Comparison of ENCODE assay signal across 11 cellular contexts in the genomic region with DNA sequence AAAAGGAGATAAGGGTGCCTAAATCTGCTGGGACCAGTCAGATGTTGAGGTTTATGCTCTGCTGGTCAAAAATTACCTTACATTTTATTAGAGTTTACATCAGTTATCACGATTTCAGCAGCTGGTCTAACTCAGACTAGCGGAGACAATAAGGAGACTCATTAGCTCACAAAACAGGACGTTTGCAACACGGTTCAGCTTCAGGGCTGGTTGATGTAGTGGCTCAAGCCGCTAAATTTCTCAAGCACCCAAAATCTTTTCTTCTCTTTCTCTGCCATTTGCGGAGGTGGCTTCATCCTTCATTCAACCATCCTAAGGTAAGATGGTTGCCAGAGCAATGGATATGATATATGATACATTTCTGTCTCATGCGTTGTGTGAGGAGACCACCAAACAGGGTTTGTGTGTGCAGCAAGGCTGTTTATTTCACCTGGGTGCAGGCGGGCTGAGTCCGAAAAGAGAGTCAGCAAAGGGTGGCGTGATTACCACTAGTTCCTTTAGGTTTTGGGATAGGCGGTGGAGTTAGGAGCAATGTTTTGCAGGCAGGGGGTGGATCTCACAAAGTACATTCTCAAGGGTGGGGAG. TPM values are rescaled to one million over a fixed set of nuclear protein-coding genes. Genes with fewer than 3 reads are reported as not detected.
DNase-seq lines count a peak whose midpoint lies in the region; ATAC-seq and TF ChIP-seq lines count a peak whose summit lies in the region.
"Had no signal": no experiment of that assay in that cellular context is flagged by ENCODE, and none has a peak within 500 bp of the region (broad histone marks: within the 10 kb centered on the region; RNA-seq: fewer than 3 reads in every experiment).

No MANE protein-coding gene starts in this region.

- H4K91ac ChIP-seq in neuronal stem cell (ENCODE audit: low read depth, low read length, poor library complexity): no peak overlapping the region

- no peak overlapping the region for H2AK5ac ChIP-seq in neuronal stem cell (ENCODE audit: low read depth, low read length)

- no peak overlapping the region for H3K18ac ChIP-seq in neuronal stem cell (ENCODE audit: low read length)

- H3K36me3 ChIP-seq in Caco-2 (ENCODE audit: control insufficient read depth, insufficient read depth, low read length) (no peaks in the 10 kb centered on the region), neuronal stem cell (replicated peaks in 1 of 2; ENCODE audit: control insufficient read depth in 2 of 2, insufficient read depth in 2 of 2, low read length in 2 of 2) (no peaks in the 10 kb centered on the region)
- H3K36me3 ChIP-seq: ascending aorta had no signal

- H3K9me3 ChIP-seq in Caco-2 (no peaks in the 10 kb centered on the region), neuronal stem cell (replicated peaks in 1 of 2; ENCODE audit: control insufficient read depth in 2 of 2, insufficient read depth in 1 of 2, low read depth in 1 of 2, low read length in 2 of 2) (no peaks in the 10 kb centered on the region)
- H3K9me3 ChIP-seq: ascending aorta had no signal

- BruUV-seq in Caco-2 (replicated peaks; lab: Mats Ljungman, UMichigan): no TSS peak

- no peak overlapping the region for H3K4me3 Mint-ChIP-seq in Caco-2 (ENCODE audit: unreplicated experiment)
- H3K4me3 Mint-ChIP-seq in activated T-helper 17 cell treated with anti-CD3 and anti-CD28 coated beads, Interleukin-2, amount 50 U/mL, for 72 hours: peak overlapping the region; percentile 79

- peaks cover 17% of the 10 kb centered on the region for H3K4me1 Mint-ChIP-seq in Caco-2 (ENCODE audit: low read depth, unreplicated experiment)
- H3K4me1 Mint-ChIP-seq in activated T-helper 17 cell treated with anti-CD3 and anti-CD28 coated beads, Interleukin-2, amount 50 U/mL, for 72 hours: peaks cover 20% of the 10 kb centered on the region

- H2BK120ac ChIP-seq in neuronal stem cell (ENCODE audit: low read depth, low read length): no peak overlapping the region

- WGBS in neuronal stem cell (ENCODE audit: extremely low coverage in 2 of 2, insufficient read length in 2 of 2, insufficient replicate concordance in 1 of 2), 2 donors: no CpG with 5 or more reads among the region's 11 CpGs

- H2BK5ac ChIP-seq in neuronal stem cell (ENCODE audit: low read length): no peak overlapping the region

- no peak overlapping the region for H3K4ac ChIP-seq in neuronal stem cell (ENCODE audit: low read length)

- no peak overlapping the region for H3K14ac ChIP-seq in neuronal stem cell (ENCODE audit: low read length)

- H3K27me3 Mint-ChIP-seq in Caco-2 (ENCODE audit: insufficient read depth, unreplicated experiment): no peaks in the 10 kb centered on the region
- H3K27me3 Mint-ChIP-seq in activated T-helper 17 cell treated with anti-CD3 and anti-CD28 coated beads, Interleukin-2, amount 50 U/mL, for 72 hours: no peaks in the 10 kb centered on the region

- no peak overlapping the region for H4K8ac ChIP-seq in neuronal stem cell (ENCODE audit: low read depth, low read length)

- H3K79me1 ChIP-seq in neuronal stem cell (ENCODE audit: low read depth, low read length): peaks cover 1% of the 10 kb centered on the region

- peaks cover 46% of the 10 kb centered on the region for H3K4me1 ChIP-seq in Caco-2
- peaks cover 4 to 6% of the 10 kb centered on the region in 2 donors for H3K4me1 ChIP-seq in neuronal stem cell (ENCODE audit: control insufficient read depth in 2 of 2, insufficient read depth in 1 of 2, low read depth in 1 of 2, low read length in 2 of 2)
- H3K4me1 ChIP-seq: ascending aorta had no signal

- CTCF ChIA-PET in Caco-2 (lab: Charles Lee): no interaction called here

- peaks cover 12% of the 10 kb centered on the region for H3K36me3 Mint-ChIP-seq in Caco-2 (ENCODE audit: insufficient read depth, unreplicated experiment)
- H3K36me3 Mint-ChIP-seq in activated T-helper 17 cell treated with anti-CD3 and anti-CD28 coated beads, Interleukin-2, amount 50 U/mL, for 72 hours (ENCODE audit: low read depth): no peaks in the 10 kb centered on the region

- H3K4me3 ChIP-seq in Caco-2 (ENCODE audit: low read depth, low read length) (no peak overlapping the region), neuronal stem cell (ENCODE audit: low read length in 2 of 2) (no peak overlapping the region)
- H3K4me3 ChIP-seq in Jurkat, Clone E6-1 (ENCODE audit: low read length): peak overlapping the region; percentile 7; the same call in 1 of the 2 replicates
- H3K4me3 ChIP-seq: ascending aorta, SK-N-MC had no signal

- H3K27me3 ChIP-seq in Caco-2 (replicated peaks; ENCODE audit: control insufficient read depth, insufficient read depth, low read length): no peaks in the 10 kb centered on the region
- H3K27me3 ChIP-seq in neuronal stem cell (ENCODE audit: control insufficient read depth in 3 of 3, insufficient read depth in 3 of 3, low read depth in 1 of 3, low read length in 3 of 3): no peaks in the 10 kb centered on the region
- H3K27me3 ChIP-seq: ascending aorta had no signal

- no peak overlapping the region for H3K27ac ChIP-seq in neuronal stem cell (replicated peaks; ENCODE audit: low read length)
- H3K27ac ChIP-seq: ascending aorta, SK-N-MC had no signal

- H3K27ac Mint-ChIP-seq in Caco-2 (ENCODE audit: unreplicated experiment): peak overlapping the region; percentile 8
- H3K27ac Mint-ChIP-seq in activated T-helper 17 cell treated with anti-CD3 and anti-CD28 coated beads, Interleukin-2, amount 50 U/mL, for 72 hours: peak overlapping the region; percentile 82

- H2AFZ ChIP-seq in neuronal stem cell (ENCODE audit: low read length): peak overlapping the region; percentile 64

- peak; percentile 4 for ATAC-seq in activated T-helper 17 cell treated with anti-CD3 and anti-CD28 coated beads, Interleukin-2, amount 50 U/mL, for 72 hours (replicated peaks)

- POLR2A ChIA-PET in Caco-2 (lab: Charles Lee): interaction anchor here (1.0 kb wide), 1 partner anchor 53 kb away, joined by 4 read pairs; no protein-coding TSS in a partner anchor

- no peak for TF ChIP-seq CTCF in Caco-2 (IDR thresholded peaks at IDR 0.05; ENCODE audit: insufficient read depth in 1 of 2, low read depth in 1 of 2, low read length in 1 of 2, severe bottlenecking in 1 of 2, unreplicated experiment in 1 of 2)

- DNase-seq in Caco-2 (no peak), neuronal stem cell (ENCODE audit: low spot score) (no peak), DMS153 (lab: John Stamatoyannopoulos, UW) (no peak), kidney glomerular epithelial cell (lab: John Stamatoyannopoulos, UW) (no peak), cerebellum (ENCODE audit: low spot score) (no peak)
- DNase-seq in Jurkat, Clone E6-1 (ENCODE audit: low read depth, low spot score): no peak
- DNase-seq: NCI-H187, retina had no signal

- H2BK15ac ChIP-seq in neuronal stem cell (ENCODE audit: low read length): no peak overlapping the region

- no peaks in the 10 kb centered on the region for H3K9me3 Mint-ChIP-seq in Caco-2 (ENCODE audit: unreplicated experiment)
- no peaks in the 10 kb centered on the region for H3K9me3 Mint-ChIP-seq in activated T-helper 17 cell treated with anti-CD3 and anti-CD28 coated beads, Interleukin-2, amount 50 U/mL, for 72 hours

- no peak overlapping the region for H3K23ac ChIP-seq in neuronal stem cell (ENCODE audit: low read depth, low read length, poor library complexity)

- intact Hi-C loops in Caco-2 (cut with micrococcal nuclease; ENCODE audit: unreplicated experiment): no loop called here

- no peak overlapping the region for H3K4me2 ChIP-seq in neuronal stem cell (ENCODE audit: insufficient read depth, low read length, poor library complexity, severe bottlenecking)

- no peak overlapping the region for H2BK12ac ChIP-seq in neuronal stem cell (ENCODE audit: low read length)

- H3K9ac ChIP-seq in neuronal stem cell (ENCODE audit: low read depth, low read length, poor library complexity): no peak overlapping the region

RNA-seq across cellular contexts. Expression of gene CLIP1, which starts 30.3 kb away (rescaled TPM):
- 80.9 and 85.0 TPM in 2 replicates for total RNA-seq in Caco-2 (2022)
- polyA plus RNA-seq in Jurkat, Clone E6-1 (2012; ENCODE audit: insufficient read depth, insufficient read length): 14.2 TPM
- 10 to 100 TPM; 61.0 to 86.1 TPM for total RNA-seq in activated T-helper 17 cell treated with anti-CD3 and anti-CD28 coated beads, Interleukin-2, amount 50 U/mL, for 72 hours
- polyA plus RNA-seq in neuronal stem cell (2013, experiment 1 of 2): 28.9 TPM
- polyA plus RNA-seq in neuronal stem cell (2013, experiment 2 of 2): 29.6 TPM
- total RNA-seq in cerebellum: 76.9 TPM

RNA-seq across cellular contexts. Expression of gene ZCCHC8, which starts 47.9 kb away (rescaled TPM):
- total RNA-seq in Caco-2 (2022) (37.5 and 40.1 TPM in 2 replicates), cerebellum (37.6 TPM)
- polyA plus RNA-seq in Jurkat, Clone E6-1 (2012; ENCODE audit: insufficient read depth, insufficient read length): 23.6 TPM
- total RNA-seq in activated T-helper 17 cell treated with anti-CD3 and anti-CD28 coated beads, Interleukin-2, amount 50 U/mL, for 72 hours: 10 to 100 TPM; 33.6 to 37.0 TPM
- 19.3 TPM for polyA plus RNA-seq in neuronal stem cell (2013, experiment 1 of 2)
- 19.3 TPM for polyA plus RNA-seq in neuronal stem cell (2013, experiment 2 of 2)
